Comparison of ENCODE assay signal across 15 cellular contexts in the genomic region with DNA sequence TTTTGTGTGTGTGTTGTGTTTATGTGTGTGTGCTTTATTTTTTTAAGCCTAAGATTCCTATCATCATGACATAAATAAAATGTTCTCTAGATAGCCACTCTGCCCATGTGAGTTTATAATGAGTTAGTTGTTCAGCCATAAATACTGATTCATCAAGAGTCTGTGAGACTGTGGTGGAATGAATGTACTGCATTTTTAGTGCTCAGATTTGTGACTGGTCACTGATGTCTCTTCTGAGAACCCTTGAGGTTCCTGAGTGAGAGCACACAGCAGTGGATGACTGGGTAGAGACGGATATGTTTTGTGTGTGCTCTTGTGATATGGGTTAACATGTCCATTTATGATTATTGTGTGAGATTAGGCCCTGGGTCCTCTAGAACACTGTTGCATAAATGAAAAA. TPM values are rescaled to one million over a fixed set of nuclear protein-coding genes. Genes with fewer than 3 reads are reported as not detected.
DNase-seq lines count a peak whose midpoint lies in the region; ATAC-seq, FAIRE-seq and TF ChIP-seq lines count a peak whose summit lies in the region.
"Had no signal": no experiment of that assay in that cellular context is flagged by ENCODE, and none has a peak within 500 bp of the region (broad histone marks: within the 10 kb centered on the region; RNA-seq: fewer than 3 reads in every experiment).

No MANE protein-coding gene starts in this region.

- ATAC-seq in CD8-positive, alpha-beta T cell: no peak
- ATAC-seq: lower lobe of right lung had no signal

- H3K9me3 Mint-ChIP-seq in CD8-positive, alpha-beta T cell: no peaks in the 10 kb centered on the region
- H3K9me3 Mint-ChIP-seq in chondrocyte (ENCODE audit: low read depth): no peaks in the 10 kb centered on the region
- H3K9me3 Mint-ChIP-seq in nephron progenitor cell: no peaks in the 10 kb centered on the region
- H3K9me3 Mint-ChIP-seq: activated naive CD4-positive, alpha-beta T cell treated with anti-CD3 and anti-CD28 coated beads, Interleukin-2, amount 10 ng/mL, durations not matched to agents 7 days and 5 days; naive B cell had no signal

- no peaks in the 10 kb centered on the region for H3K27me3 ChIP-seq in CD8-positive, alpha-beta T cell (ENCODE audit: insufficient read depth, low read length)

- no peak overlapping the region for H3K4me3 ChIP-seq in CD8-positive, alpha-beta T cell (ENCODE audit: low read depth, low read length)
- H3K4me3 ChIP-seq: lower lobe of right lung had no signal

- CTCF ChIA-PET in CD8-positive, alpha-beta T cell (lab: Charles Lee): no interaction called here

- FAIRE-seq in H54 (lab: Jason Lieb, UNC): peak; percentile 55
- FAIRE-seq: frontal cortex, GM12891 had no signal

- peaks cover 88% of the 10 kb centered on the region for H3K36me3 Mint-ChIP-seq in CD8-positive, alpha-beta T cell
- H3K36me3 Mint-ChIP-seq in chondrocyte (ENCODE audit: low read depth): peaks cover 52% of the 10 kb centered on the region
- peaks cover 81% of the 10 kb centered on the region for H3K36me3 Mint-ChIP-seq in nephron progenitor cell (ENCODE audit: low read depth)

- no peaks in the 10 kb centered on the region for H3K4me1 ChIP-seq in CD8-positive, alpha-beta T cell (ENCODE audit: insufficient read depth, low read length)
- H3K4me1 ChIP-seq: lower lobe of right lung had no signal

- H3K9me3 ChIP-seq in CD8-positive, alpha-beta T cell (ENCODE audit: low read length): no peaks in the 10 kb centered on the region
- H3K9me3 ChIP-seq: lower lobe of right lung had no signal

- TF ChIP-seq CTCF in CD8-positive, alpha-beta T cell (IDR thresholded peaks at IDR 0.05): no peak
- TF ChIP-seq CTCF in chondrocyte (IDR thresholded peaks at IDR 0.05) (no peak), nephron progenitor cell (IDR thresholded peaks at IDR 0.05) (no peak)

- peaks cover 52% of the 10 kb centered on the region for H3K36me3 ChIP-seq in CD8-positive, alpha-beta T cell (ENCODE audit: insufficient read depth, low read length)

- H3K27ac ChIP-seq in CD8-positive, alpha-beta T cell (ENCODE audit: low read depth, low read length): no peak overlapping the region
- H3K27ac ChIP-seq: lower lobe of right lung had no signal

- H3K27ac Mint-ChIP-seq in CD8-positive, alpha-beta T cell: peak overlapping the region; percentile 46
- H3K27ac Mint-ChIP-seq in chondrocyte (ENCODE audit: unreplicated experiment): peak overlapping the region; percentile 34
- H3K27ac Mint-ChIP-seq in nephron progenitor cell: peak overlapping the region; percentile 68
- H3K27ac Mint-ChIP-seq: activated naive CD4-positive, alpha-beta T cell treated with anti-CD3 and anti-CD28 coated beads, Interleukin-2, amount 10 ng/mL, durations not matched to agents 7 days and 5 days had no signal

- TF ChIP-seq POLR2A in H54 (IDR thresholded peaks at IDR 0.05; ENCODE audit: low read depth, low read length): no peak

- POLR2A ChIA-PET in CD8-positive, alpha-beta T cell (lab: Charles Lee): no interaction called here

- peaks cover 17% of the 10 kb centered on the region for H3K4me1 Mint-ChIP-seq in CD8-positive, alpha-beta T cell (ENCODE audit: low read depth)
- H3K4me1 Mint-ChIP-seq in chondrocyte (ENCODE audit: low read depth) (no peaks in the 10 kb centered on the region), nephron progenitor cell (no peaks in the 10 kb centered on the region)

- no peak for DNase-seq in CD8-positive, alpha-beta T cell
- DNase-seq in H54 (ENCODE audit: insufficient read length, low spot score): no peak
- DNase-seq in chondrocyte (ENCODE audit: low spot score): no peak
- no peak for DNase-seq in nephron progenitor cell
- no peak for DNase-seq in A172 (ENCODE audit: low spot score)
- no peak for DNase-seq in stimulated activated CD4-positive, alpha-beta T cell treated with anti-CD3 and anti-CD28 coated beads, Interleukin-12 subunit alpha, Interleukin-12 subunit beta, amount 100 ng/mL, for 4 hours
- DNase-seq in NCI-H774 (lab: John Stamatoyannopoulos, UW): no peak
- DNase-seq: activated naive CD4-positive, alpha-beta T cell treated with anti-CD3 and anti-CD28 coated beads, Interleukin-2, amount 10 ng/mL, durations not matched to agents 7 days and 5 days; C1 segment of cervical spinal cord; lower lobe of right lung; naive B cell; NCI-H1930; NCI-H446 treated with DMSO at 0.1 percent for 48 hours had no signal

- intact Hi-C loops in CD8-positive, alpha-beta T cell (cut with DNase I, micrococcal nuclease): no loop called here

- no peaks in the 10 kb centered on the region for H3K27me3 Mint-ChIP-seq in CD8-positive, alpha-beta T cell (ENCODE audit: low read depth)
- H3K27me3 Mint-ChIP-seq in chondrocyte (ENCODE audit: low read depth) (no peaks in the 10 kb centered on the region), nephron progenitor cell (ENCODE audit: low read depth, poor library complexity) (no peaks in the 10 kb centered on the region)
- H3K27me3 Mint-ChIP-seq: activated naive CD4-positive, alpha-beta T cell treated with anti-CD3 and anti-CD28 coated beads, Interleukin-2, amount 10 ng/mL, durations not matched to agents 7 days and 5 days; naive B cell had no signal

- H3K4me3 Mint-ChIP-seq in CD8-positive, alpha-beta T cell: no peak overlapping the region
- no peak overlapping the region for H3K4me3 Mint-ChIP-seq in chondrocyte (ENCODE audit: unreplicated experiment)
- H3K4me3 Mint-ChIP-seq in nephron progenitor cell: no peak overlapping the region
- H3K4me3 Mint-ChIP-seq: activated naive CD4-positive, alpha-beta T cell treated with anti-CD3 and anti-CD28 coated beads, Interleukin-2, amount 10 ng/mL, durations not matched to agents 7 days and 5 days had no signal

RNA-seq across cellular contexts. Expression of a gene that starts 51.2 kb away (rescaled TPM):
- total RNA-seq in CD8-positive, alpha-beta T cell: 10 to 100 TPM; 56.7 to 58.9 TPM
- total RNA-seq in chondrocyte: 122 to 145 TPM (median 123 TPM) in 3 replicates
- total RNA-seq in A172 (2014; rRNA removed; shearing (Covaris generic)): 43.4 and 44.3 TPM in 2 replicates
